Comparison of ENCODE assay signal across 9 cellular contexts in genomic region chr20:6074145-6074561, GRCh38. TPM values are rescaled to one million over a fixed set of nuclear protein-coding genes. Genes with fewer than 3 reads are reported as not detected.
A peak's percentile ranks its signal among the peaks of the same experiment; 100 is the strongest.
DNase-seq lines count a peak whose midpoint lies in the region; ATAC-seq, FAIRE-seq and TF ChIP-seq lines count a peak whose summit lies in the region.
"Had no signal": no experiment of that assay in that cellular context is flagged by ENCODE, and none has a peak within 500 bp of the region (broad histone marks: within the 10 kb centered on the region; RNA-seq: fewer than 3 reads in every experiment).

No MANE protein-coding gene starts in this region.

- peak; percentile 90 for ATAC-seq in HG03103 (IDR thresholded peaks at IDR 0.05; ENCODE audit: low read depth, unreplicated experiment)

- H3K36me3 ChIP-seq in right atrium auricular region: peaks cover 5% of the 10 kb centered on the region

- H3K27me3 ChIP-seq in right atrium auricular region: no peaks in the 10 kb centered on the region

- no peak for TF ChIP-seq POLR2A in H54 (IDR thresholded peaks at IDR 0.05; ENCODE audit: low read depth, low read length)

- TF ChIP-seq CTCF in right atrium auricular region (IDR thresholded peaks at IDR 0.05): peak in 1 of 2 donors; percentile 49

- DNase-seq in NCI-H524 (lab: John Stamatoyannopoulos, UW) (peak; percentile 15 to 32), NCI-H524 treated with DMSO at 0.1 percent for 48 hours (lab: John Stamatoyannopoulos, UW) (no peak), SK-N-DZ (ENCODE audit: low spot score) (peak; percentile 58), right atrium auricular region (ENCODE audit: low spot score) (no peak), H54 (ENCODE audit: insufficient read length, low spot score) (no peak)
- DNase-seq in stimulated activated CD4-positive, alpha-beta T cell treated with anti-CD3 and anti-CD28 coated beads, Interleukin-15, amount 100 ng/mL, for 24 hours: no peak
- no peak for DNase-seq in activated CD4-positive, alpha-beta T cell treated with anti-CD3 and anti-CD28 coated beads, Interleukin-2, amount 50 U/mL, for 1 hour

- H3K4me3 ChIP-seq in right atrium auricular region: no peak overlapping the region

- no peak for FAIRE-seq in H54 (lab: Jason Lieb, UNC)
- FAIRE-seq: G401.6 had no signal

- peaks cover 0 to 7% of the 10 kb centered on the region in 2 donors for H3K4me1 ChIP-seq in right atrium auricular region

- no peaks in the 10 kb centered on the region for H3K9me3 ChIP-seq in right atrium auricular region

- peak overlapping the region; percentile 68 to 82 for H3K27ac ChIP-seq in right atrium auricular region

RNA-seq across cellular contexts. Expression of gene LRRN4, which starts 20.3 kb away (rescaled TPM):
- 3.2 and 4.2 TPM in 2 replicates for polyA plus RNA-seq in SK-N-DZ (2014; cell fraction: cytosol; rRNA removed)
- 3.1 and 4.6 TPM in 2 replicates for polyA plus RNA-seq in SK-N-DZ (2014; cell fraction: nucleus; rRNA removed)
- total RNA-seq in right atrium auricular region: 10 to 100 TPM; 15.0 to 36.7 TPM

RNA-seq across cellular contexts. Expression of gene FERMT1, which starts 48.7 kb away (rescaled TPM):
- polyA plus RNA-seq in SK-N-DZ (2014; cell fraction: cytosol; rRNA removed): 0.45 and 0.58 TPM in 2 replicates
- 0.24 and 0.51 TPM in 2 replicates for polyA plus RNA-seq in SK-N-DZ (2014; cell fraction: nucleus; rRNA removed)
- total RNA-seq in right atrium auricular region: 1 to 10 TPM in 1 of 2 donors, under 1 TPM in 1; 0.67 to 1.5 TPM

Comparison
In these comparisons a context has a peak if more than half of its experiments do, and no peak if none do; other contexts are left out.
1. DNase-seq: peak in NCI-H524 (2 of 2) and SK-N-DZ (single experiment); none in NCI-H524 treated with DMSO at 0.1 percent for 48 hours (single experiment), right atrium auricular region (single experiment), stimulated activated CD4-positive, alpha-beta T cell treated with anti-CD3 and anti-CD28 coated beads, Interleukin-15, amount 100 ng/mL, for 24 hours (single experiment), activated CD4-positive, alpha-beta T cell treated with anti-CD3 and anti-CD28 coated beads, Interleukin-2, amount 50 U/mL, for 1 hour (single experiment) and H54 (single experiment).